Comparison of ENCODE assay signal across 1 cellular context in genomic region chr13:100392709-100393630, GRCh38.
TF ChIP-seq lines count a peak whose summit lies in the region.

No MANE protein-coding gene starts in this region.

TF ChIP-seq in K562, 482 proteins besides CTCF, POLR2A, EP300 and RAD21 (continued from another document):
- TF ChIP-seq BCLAF1 (IDR thresholded peaks at IDR 0.05; ENCODE audit: borderline replicate concordance in 1 of 2, control insufficient read depth in 1 of 2, low read depth in 2 of 2, low read length in 1 of 2) (0 out of 4 replicates have a peak, but pooled peaks of 1 of the 2 experiments have one; percentile 47), EHMT2 (IDR thresholded peaks at IDR 0.05) (0 out of 2 replicates have a peak, but pooled peaks have one; percentile 19), NFRKB (IDR thresholded peaks at IDR 0.05; ENCODE audit: low read depth) (0 out of 2 replicates have a peak, but pooled peaks have one; percentile 50), ZNF133 (CRISPR knock-in tag; IDR thresholded peaks at IDR 0.05) (no peak), NCOR1 (IDR thresholded peaks at IDR 0.05) (peak; percentile 17; the same call in 1 of the 2 replicates), ATF3 (IDR thresholded peaks at IDR 0.05) (peak; percentile 99), ATF3 (CRISPR knock-in tag; conservative IDR thresholded peaks at IDR 0.05) (peak; percentile 98; the same call in 1 of the 2 replicates), ZC3H11A (IDR thresholded peaks at IDR 0.05; ENCODE audit: low read depth, low read length) (no peak), ZNF41 (CRISPR knock-in tag; conservative IDR thresholded peaks at IDR 0.05) (no peak), ATF7 (IDR thresholded peaks at IDR 0.05) (peak; percentile 91), NFXL1 (CRISPR knock-in tag; IDR thresholded peaks at IDR 0.05) (no peak), KAT2B (IDR thresholded peaks at IDR 0.05; ENCODE audit: low read depth, low read length) (no peak), JUNB (CRISPR knock-in tag; conservative IDR thresholded peaks at IDR 0.05) (peak; percentile 93), KDM1A (IDR thresholded peaks at IDR 0.05) (peak in 1 of 2 experiments; percentile 14; a peak in 1 of 4 replicates), ZNF263 (CRISPR knock-in tag; IDR thresholded peaks at IDR 0.05; ENCODE audit: borderline replicate concordance) (no peak), RBM15 (IDR thresholded peaks at IDR 0.05; ENCODE audit: insufficient read depth, low read length) (no peak), ZNF780A (CRISPR knock-in tag; IDR thresholded peaks at IDR 0.05) (no peak), ARID2 (IDR thresholded peaks at IDR 0.05) (no peak), TAF1 (IDR thresholded peaks at IDR 0.05; ENCODE audit: control insufficient read depth, extremely low read depth, insufficient read depth, low read length, severe bottlenecking) (peak; percentile 50), MTA2 (IDR thresholded peaks at IDR 0.05; ENCODE audit: low read depth) (no peak), ARID1B (IDR thresholded peaks at IDR 0.05) (peak; percentile 92), CEBPB (tag; IDR thresholded peaks at IDR 0.05) (peak; percentile 96), MYC (IDR thresholded peaks at IDR 0.05; ENCODE audit: low read depth, low read length) (no peak), MYC (CRISPR knock-in tag; IDR thresholded peaks at IDR 0.05; ENCODE audit: borderline replicate concordance, low read depth) (no peak), STAT5A (IDR thresholded peaks at IDR 0.05; ENCODE audit: borderline replicate concordance, low read length) (0 out of 2 replicates have a peak, but pooled peaks have one; percentile 12), CEBPG (CRISPR knock-in tag; IDR thresholded peaks at IDR 0.05) (no peak), CEBPG (tag; conservative IDR thresholded peaks at IDR 0.05 in 1 of 2, IDR thresholded peaks at IDR 0.05 in 1 of 2) (peak; percentile 88 to 91), CBX3 (IDR thresholded peaks at IDR 0.05; ENCODE audit: borderline replicate concordance in 1 of 2, low read length in 2 of 2) (no peak), CBFB (CRISPR knock-in tag; IDR thresholded peaks at IDR 0.05) (no peak), JUND (IDR thresholded peaks at IDR 0.05; ENCODE audit: borderline replicate concordance, low read depth, low read length) (peak; percentile 100), JUND (tag; IDR thresholded peaks at IDR 0.05; ENCODE audit: borderline replicate concordance, low read depth, low read length) (peak; percentile 100), ETV1 (tag; conservative IDR thresholded peaks at IDR 0.05; ENCODE audit: low read depth) (peak; percentile 81), PKNOX1 (IDR thresholded peaks at IDR 0.05) (peak; percentile 65), NRF1 (conservative IDR thresholded peaks at IDR 0.05 in 1 of 2, IDR thresholded peaks at IDR 0.05 in 1 of 2) (0 out of 4 replicates have a peak, but pooled peaks of 1 of the 2 experiments have one; percentile 18), SMAD2 (IDR thresholded peaks at IDR 0.05; ENCODE audit: low read depth, low read length) (no peak), POLR2AphosphoS2 (IDR thresholded peaks at IDR 0.05; ENCODE audit: low read length) (no peak), ZNF354B (CRISPR knock-in tag; IDR thresholded peaks at IDR 0.05) (no peak), LEF1 (IDR thresholded peaks at IDR 0.05) (peak; percentile 85), ZFX (CRISPR knock-in tag; IDR thresholded peaks at IDR 0.05) (peak; percentile 31; the same call in 1 of the 2 replicates), SOX6 (IDR thresholded peaks at IDR 0.05) (0 out of 2 replicates have a peak, but pooled peaks have one; percentile 18), CTBP1 (IDR thresholded peaks at IDR 0.05; ENCODE audit: borderline replicate concordance) (0 out of 2 replicates have a peak, but pooled peaks have one; percentile 21), MTA3 (IDR thresholded peaks at IDR 0.05; ENCODE audit: borderline replicate concordance) (no peak), NBN (IDR thresholded peaks at IDR 0.05; ENCODE audit: low read depth) (peak; percentile 74), GMEB1 (CRISPR knock-in tag; IDR thresholded peaks at IDR 0.05) (no peak), ZNF12 (CRISPR knock-in tag; IDR thresholded peaks at IDR 0.05) (no peak), ZNF24 (IDR thresholded peaks at IDR 0.05) (no peak), ELF4 (CRISPR knock-in tag; IDR thresholded peaks at IDR 0.05) (no peak), NCOA1 (IDR thresholded peaks at IDR 0.05; ENCODE audit: low read depth) (0 out of 2 replicates have a peak, but pooled peaks have one; percentile 40), ZNF253 (CRISPR knock-in tag; conservative IDR thresholded peaks at IDR 0.05) (no peak), BCL6 (CRISPR knock-in tag; IDR thresholded peaks at IDR 0.05) (no peak), MED1 (CRISPR knock-in tag; IDR thresholded peaks at IDR 0.05; ENCODE audit: borderline replicate concordance) (no peak), FOXJ2 (tag; IDR thresholded peaks at IDR 0.05) (peak; percentile 46; the same call in 1 of the 2 replicates), MEIS2 (IDR thresholded peaks at IDR 0.05; ENCODE audit: partially characterized antibody) (peak; percentile 23), JUN (IDR thresholded peaks at IDR 0.05; ENCODE audit: borderline replicate concordance, low read depth, low read length) (peak; percentile 100), JUN (CRISPR knock-in tag; IDR thresholded peaks at IDR 0.05; ENCODE audit: borderline replicate concordance) (0 out of 2 replicates have a peak, but pooled peaks have one; percentile 32), PCBP1 (IDR thresholded peaks at IDR 0.05; ENCODE audit: low read depth, low read length, poor library complexity, severe bottlenecking) (no peak), ZNF3 (CRISPR knock-in tag; IDR thresholded peaks at IDR 0.05) (no peak), NR2C2 (CRISPR knock-in tag; IDR thresholded peaks at IDR 0.05) (no peak), NR2C2 (tag; IDR thresholded peaks at IDR 0.05) (peak; percentile 79), C11orf30 (IDR thresholded peaks at IDR 0.05; ENCODE audit: low read depth) (no peak), SMAD1 (IDR thresholded peaks at IDR 0.05; ENCODE audit: low read depth, low read length, partially characterized antibody) (peak; percentile 45), CXXC5 (CRISPR knock-in tag; IDR thresholded peaks at IDR 0.05) (peak; percentile 36), THRA (IDR thresholded peaks at IDR 0.05) (no peak), FOSL1 (tag; conservative IDR thresholded peaks at IDR 0.05) (peak; percentile 100), ZBTB43 (CRISPR knock-in tag; IDR thresholded peaks at IDR 0.05) (no peak), ZNF639 (CRISPR knock-in tag; conservative IDR thresholded peaks at IDR 0.05 in 1 of 2, IDR thresholded peaks at IDR 0.05 in 1 of 2) (peak in 1 of 2 experiments; percentile 46; a peak in 1 of 4 replicates), ZNF79 (CRISPR knock-in tag; IDR thresholded peaks at IDR 0.05; ENCODE audit: low read depth) (no peak)
